Comparison of ENCODE assay signal across 1 cellular context in the genomic region with DNA sequence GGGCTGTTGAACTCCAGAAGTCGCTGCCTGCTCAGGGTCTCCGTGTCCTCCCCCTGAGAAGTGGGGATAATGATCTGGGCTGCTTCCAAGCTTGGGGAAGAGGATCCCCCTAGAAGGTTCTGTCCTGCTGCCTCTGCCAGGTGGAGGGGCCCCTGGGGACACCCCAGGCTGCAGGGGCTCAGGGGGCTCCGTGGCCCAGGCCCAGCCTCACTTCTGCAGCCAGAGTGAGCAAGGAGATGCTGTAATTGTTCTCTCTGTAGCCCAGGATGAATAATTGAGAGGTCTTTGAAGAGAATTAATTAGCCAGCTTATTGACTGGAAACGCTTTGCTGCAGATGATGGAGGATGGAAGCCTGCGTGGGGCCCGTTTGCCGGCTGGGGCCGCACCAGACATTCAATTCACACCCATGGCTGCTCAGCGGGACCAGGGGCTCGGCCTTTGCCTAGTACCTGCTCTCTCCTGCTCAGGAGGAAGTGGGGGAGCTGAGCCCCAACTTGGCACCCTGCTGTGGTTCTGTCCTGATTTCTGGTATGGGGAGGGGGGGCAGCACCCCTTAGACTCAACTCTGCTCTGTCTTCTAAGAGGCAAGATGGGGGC.
TF ChIP-seq lines count a peak whose summit lies in the region.

No MANE protein-coding gene starts in this region.

TF ChIP-seq in HEK293, 187 proteins besides CTCF, POLR2A, EP300 and RAD21 (continued from another document):
- TF ChIP-seq, protein P1, sequence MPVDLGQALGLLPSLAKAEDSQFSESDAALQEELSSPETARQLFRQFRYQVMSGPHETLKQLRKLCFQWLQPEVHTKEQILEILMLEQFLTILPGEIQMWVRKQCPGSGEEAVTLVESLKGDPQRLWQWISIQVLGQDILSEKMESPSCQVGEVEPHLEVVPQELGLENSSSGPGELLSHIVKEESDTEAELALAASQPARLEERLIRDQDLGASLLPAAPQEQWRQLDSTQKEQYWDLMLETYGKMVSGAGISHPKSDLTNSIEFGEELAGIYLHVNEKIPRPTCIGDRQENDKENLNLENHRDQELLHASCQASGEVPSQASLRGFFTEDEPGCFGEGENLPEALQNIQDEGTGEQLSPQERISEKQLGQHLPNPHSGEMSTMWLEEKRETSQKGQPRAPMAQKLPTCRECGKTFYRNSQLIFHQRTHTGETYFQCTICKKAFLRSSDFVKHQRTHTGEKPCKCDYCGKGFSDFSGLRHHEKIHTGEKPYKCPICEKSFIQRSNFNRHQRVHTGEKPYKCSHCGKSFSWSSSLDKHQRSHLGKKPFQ (tag by site-specific recombination; IDR thresholded peaks at IDR 0.05), result 0 out of 2 replicates have a peak, but pooled peaks have one; percentile 24
